Comparison of ENCODE assay signal across 1 cellular context in genomic region chr13:25377244-25377962, GRCh38.
TF ChIP-seq lines count a peak whose summit lies in the region.

No MANE protein-coding gene starts in this region.

TF ChIP-seq in K562, 482 proteins besides CTCF, POLR2A, EP300 and RAD21 (continued from another document):
- TF ChIP-seq ZNF263 (CRISPR knock-in tag; IDR thresholded peaks at IDR 0.05; ENCODE audit: borderline replicate concordance) (no peak), ZNF431 (CRISPR knock-in tag; IDR thresholded peaks at IDR 0.05) (no peak), TGIF2 (CRISPR knock-in tag; IDR thresholded peaks at IDR 0.05) (no peak), SMAD4 (CRISPR knock-in tag; conservative IDR thresholded peaks at IDR 0.05) (0 out of 2 replicates have a peak, but pooled peaks have one; percentile 21), CBFA2T3 (IDR thresholded peaks at IDR 0.05) (no peak)
